9 cellular contexts compared by ENCODE assay signal in genomic region chr11:19714093-19714386, GRCh38. TPM values are rescaled to one million over a fixed set of nuclear protein-coding genes. Genes with fewer than 3 reads are reported as not detected.
DNase-seq lines count a peak whose midpoint lies in the region; ATAC-seq and TF ChIP-seq lines count a peak whose summit lies in the region.
"Had no signal": no experiment of that assay in that cellular context is flagged by ENCODE, and none has a peak within 500 bp of the region (broad histone marks: within the 10 kb centered on the region; RNA-seq: fewer than 3 reads in every experiment).

No MANE protein-coding gene starts in this region.

- H3K27ac Mint-ChIP-seq in CD8-positive, alpha-beta memory T cell, result peak overlapping the region in 6 of 8 donors; percentile 65 to 94 (median 78)
- no peak overlapping the region for H3K27ac Mint-ChIP-seq in progenitor cell of endocrine pancreas

- no peak overlapping the region for H3K27ac ChIP-seq in CD8-positive, alpha-beta memory T cell (ENCODE audit: low read depth, low read length)
- peak overlapping the region; percentile 6 to 91 for H3K27ac ChIP-seq in esophagus (ENCODE audit: low read depth in 2 of 2, low read length in 1 of 2)

- no peak for ATAC-seq in GM21526 (IDR thresholded peaks at IDR 0.05; ENCODE audit: low FRiP score, unreplicated experiment)

- no peaks in the 10 kb centered on the region for H3K9me3 ChIP-seq in CD8-positive, alpha-beta memory T cell (ENCODE audit: low read length)
- H3K9me3 ChIP-seq in esophagus (ENCODE audit: control insufficient read depth in 2 of 2, insufficient read depth in 1 of 2, low read depth in 1 of 2, low read length in 1 of 2), result no peaks in the 10 kb centered on the region

- H3K4me1 ChIP-seq in CD8-positive, alpha-beta memory T cell (ENCODE audit: insufficient read depth, low read length), result peaks cover 20% of the 10 kb centered on the region
- peaks cover 0 to 9% of the 10 kb centered on the region in 2 donors for H3K4me1 ChIP-seq in esophagus (ENCODE audit: control insufficient read depth in 2 of 2, insufficient read depth in 2 of 2, low read length in 1 of 2)

- no peaks in the 10 kb centered on the region for H3K9me3 Mint-ChIP-seq in CD8-positive, alpha-beta memory T cell
- H3K9me3 Mint-ChIP-seq in progenitor cell of endocrine pancreas (ENCODE audit: low read depth), result no peaks in the 10 kb centered on the region

- peaks cover 27 to 31% of the 10 kb centered on the region in 2 donors for H3K27me3 Mint-ChIP-seq in CD8-positive, alpha-beta memory T cell
- peaks cover 64% of the 10 kb centered on the region for H3K27me3 Mint-ChIP-seq in progenitor cell of endocrine pancreas

- peaks cover 0 to 5% (median 0%) of the 10 kb centered on the region in 3 donors for H3K36me3 Mint-ChIP-seq in CD8-positive, alpha-beta memory T cell
- no peaks in the 10 kb centered on the region for H3K36me3 Mint-ChIP-seq in progenitor cell of endocrine pancreas (ENCODE audit: insufficient read depth)

- CTCF ChIA-PET in CD8-positive, alpha-beta memory T cell (lab: Charles Lee), result interaction anchor here (0.9 to 3.4 kb wide), 3 partner anchors 9 to 150 kb away, joined by 3 to 12 read pairs (median 3); no protein-coding TSS in a partner anchor

- POLR2A ChIA-PET in CD8-positive, alpha-beta memory T cell (lab: Charles Lee), result no interaction called here

- H3K36me3 ChIP-seq in CD8-positive, alpha-beta memory T cell (ENCODE audit: insufficient read depth, low read length), result no peaks in the 10 kb centered on the region
- no peaks in the 10 kb centered on the region for H3K36me3 ChIP-seq in esophagus (ENCODE audit: control insufficient read depth in 2 of 2, insufficient read depth in 2 of 2, low read length in 1 of 2)

- H3K27me3 ChIP-seq in CD8-positive, alpha-beta memory T cell (ENCODE audit: insufficient read depth, low read length, poor library complexity, severe bottlenecking), result peaks cover 25% of the 10 kb centered on the region
- H3K27me3 ChIP-seq in esophagus (ENCODE audit: control insufficient read depth in 1 of 2, insufficient read depth in 2 of 2, low read length in 2 of 2), result peaks cover 0 to 3% of the 10 kb centered on the region in 2 donors

- H3K4me3 ChIP-seq in CD8-positive, alpha-beta memory T cell (ENCODE audit: low read length), result peak overlapping the region; percentile 47
- H3K4me3 ChIP-seq in esophagus (ENCODE audit: low read depth in 1 of 2, low read length in 2 of 2), result peak overlapping the region; percentile 65 to 69

- WGBS in esophagus, 2 donors, result 3 to 4% methylated on average over 17 of the region's 17 CpGs

- peak overlapping the region; percentile 79 to 94 (median 90) for H3K4me3 Mint-ChIP-seq in CD8-positive, alpha-beta memory T cell
- H3K4me3 Mint-ChIP-seq in progenitor cell of endocrine pancreas (ENCODE audit: low read depth), result peak overlapping the region; percentile 58

- TF ChIP-seq CTCF in progenitor cell of endocrine pancreas (IDR thresholded peaks at IDR 0.05; ENCODE audit: unreplicated experiment), result no peak

- no peak for DNase-seq in CD8-positive, alpha-beta memory T cell
- peak; percentile 66 for DNase-seq in RKO (ENCODE audit: low spot score)
- DNase-seq in progenitor cell of endocrine pancreas (ENCODE audit: low spot score, unreplicated experiment), result no peak
- no peak for DNase-seq in NCI-H128 (lab: John Stamatoyannopoulos, UW; ENCODE audit: unreplicated experiment)
- no peak for DNase-seq in GDM1 (lab: John Stamatoyannopoulos, UW)
- DNase-seq in inferior parietal cortex (ENCODE audit: extremely low spot score), result no peak
- DNase-seq: SHP77 treated with DMSO at 0.1 percent for 48 hours had no signal

- H3K4me1 Mint-ChIP-seq in CD8-positive, alpha-beta memory T cell, result peaks cover 21 to 43% (median 32%) of the 10 kb centered on the region in 3 donors
- peaks cover 30% of the 10 kb centered on the region for H3K4me1 Mint-ChIP-seq in progenitor cell of endocrine pancreas (ENCODE audit: low read depth)

RNA-seq across cellular contexts. Expression of gene NAV2, which starts 1.4 kb away (rescaled TPM):
- total RNA-seq in CD8-positive, alpha-beta memory T cell, result 1 to 10 TPM in 1 of 2 experiments, under 1 TPM in 1; 0.42 to 1.2 TPM
- 1.1 TPM for polyA plus RNA-seq in CD8-positive, alpha-beta memory T cell
- polyA plus RNA-seq in esophagus, result 1 to 10 TPM; 4.3 to 9.7 TPM
- 88.3 and 101 TPM in 2 replicates for total RNA-seq in progenitor cell of endocrine pancreas

Comparison
In these comparisons a context has a peak if more than half of its experiments do, and no peak if none do; other contexts are left out.
1. RNA of gene NAV2, which starts 1.4 kb away (total RNA-seq): 88.3 to 101 TPM in progenitor cell of endocrine pancreas; 0.42 to 1.2 TPM in CD8-positive, alpha-beta memory T cell; every median in the first group is over 10 times any median in the second.